In genomic region chr5:52994266-52994665, GRCh38 we compare ENCODE assay signal across 18 cellular contexts. TPM values are rescaled to one million over a fixed set of nuclear protein-coding genes. Genes with fewer than 3 reads are reported as not detected.
DNase-seq lines count a peak whose midpoint lies in the region; ATAC-seq and TF ChIP-seq lines count a peak whose summit lies in the region.
"Had no signal": no experiment of that assay in that cellular context is flagged by ENCODE, and none has a peak within 500 bp of the region (broad histone marks: within the 10 kb centered on the region; RNA-seq: fewer than 3 reads in every experiment).

No MANE protein-coding gene starts in this region.

- no peak for DNase-seq in SK-N-SH
- DNase-seq in PC-9 = no peak
- DNase-seq in foreskin fibroblast = peak; percentile 48 to 71
- no peak for DNase-seq in tibial artery
- no peak for DNase-seq in right cardiac atrium
- DNase-seq in NCI-H524 (lab: John Stamatoyannopoulos, UW) = no peak
- no peak for DNase-seq in OCI-LY7 (ENCODE audit: low spot score)
- DNase-seq: CD8-positive, alpha-beta T cell; GOT3; NCI-H1436; NCI-H2029; NCI-H2171; NCI-H446 treated with DMSO at 0.1 percent for 48 hours; NCI-H748 treated with DMSO at 0.1 percent for 48 hours had no signal

- POLR2A ChIA-PET in SK-N-SH (lab: Yijun Ruan, JAX) (no interaction called here), PC-9 (lab: Charles Lee; ENCODE audit: unreplicated experiment) (no interaction called here), OCI-LY7 (lab: Charles Lee) (no interaction called here)

- H3K9me3 ChIP-seq in SK-N-SH = no peaks in the 10 kb centered on the region
- no peaks in the 10 kb centered on the region for H3K9me3 ChIP-seq in PC-9 (ENCODE audit: insufficient read depth, low read depth)
- H3K9me3 ChIP-seq in tibial artery = no peaks in the 10 kb centered on the region
- no peaks in the 10 kb centered on the region for H3K9me3 ChIP-seq in right cardiac atrium (ENCODE audit: control insufficient read depth, low read length)
- H3K9me3 ChIP-seq in OCI-LY7 (ENCODE audit: low read length) = no peaks in the 10 kb centered on the region
- H3K9me3 ChIP-seq: BLaER1 had no signal

- H3F3A ChIP-seq in SK-N-SH (replicated peaks; ENCODE audit: insufficient read depth) (peaks cover 52% of the 10 kb centered on the region), PC-9 (ENCODE audit: insufficient read depth, low read depth) (peaks cover 23% of the 10 kb centered on the region)

- H3K27ac ChIP-seq in SK-N-SH (ENCODE audit: low read depth in 2 of 2, low read length in 1 of 2) (peak overlapping the region in 1 of 2 experiments; percentile 75; a peak in 1 of 4 replicates), PC-9 (no peak overlapping the region), tibial artery (no peak overlapping the region), right cardiac atrium (ENCODE audit: low read length) (no peak overlapping the region), OCI-LY7 (ENCODE audit: low read depth, low read length, poor library complexity, severe bottlenecking) (no peak overlapping the region)
- H3K27ac ChIP-seq: 22Rv1, BLaER1 had no signal

- H3K9ac ChIP-seq in SK-N-SH = no peak overlapping the region
- H3K9ac ChIP-seq: BLaER1 had no signal

- intact Hi-C loops in PC-9 (cut with micrococcal nuclease; ENCODE audit: unreplicated experiment) = no loop called here
- intact Hi-C loops in tibial artery (cut with DNase I; ENCODE audit: low total_unique reads) = no loop called here
- intact Hi-C loops in right cardiac atrium (cut with DNase I) = no loop called here
- intact Hi-C loops in OCI-LY7 (cut with micrococcal nuclease; ENCODE audit: unreplicated experiment) = no loop called here

- no peak for ATAC-seq in SK-N-SH treated with all-trans-retinoic acid at 6 μM for 48 hours
- no peak for ATAC-seq in right cardiac atrium
- ATAC-seq: CD8-positive, alpha-beta T cell; K562 had no signal

- H3K4me1 ChIP-seq in SK-N-SH (ENCODE audit: control insufficient read depth in 1 of 2, insufficient read depth in 2 of 2, low read depth in 1 of 2, low read length in 1 of 2) = peaks cover 2 to 27% of the 10 kb centered on the region in 2 experiments; a peak in 3 of 4 replicates
- peaks cover 58% of the 10 kb centered on the region for H3K4me1 ChIP-seq in PC-9 (replicated peaks; ENCODE audit: insufficient read depth)
- peaks cover 0 to 8% (median 5%) of the 10 kb centered on the region in 4 donors for H3K4me1 ChIP-seq in tibial artery
- H3K4me1 ChIP-seq in right cardiac atrium (ENCODE audit: control insufficient read depth, insufficient read depth, low read length) = no peaks in the 10 kb centered on the region
- H3K4me1 ChIP-seq in OCI-LY7 (ENCODE audit: insufficient read depth, low read length, poor library complexity, severe bottlenecking) = no peaks in the 10 kb centered on the region

- H3K4me2 ChIP-seq in SK-N-SH = peak overlapping the region; percentile 74
- H3K4me2 ChIP-seq in PC-9 = peak overlapping the region; percentile 86; the same call in 1 of the 2 replicates
- H3K4me2 ChIP-seq in OCI-LY7 (ENCODE audit: low read length) = no peak overlapping the region
- H3K4me2 ChIP-seq: BLaER1 had no signal

- no peak for TF ChIP-seq RAD21 in SK-N-SH (IDR thresholded peaks at IDR 0.05; ENCODE audit: low read length)

- no peak overlapping the region for H2AFZ ChIP-seq in SK-N-SH (ENCODE audit: low read depth)
- no peak overlapping the region for H2AFZ ChIP-seq in PC-9
- H2AFZ ChIP-seq in OCI-LY7 (ENCODE audit: low read length) = no peak overlapping the region

- H3K79me2 ChIP-seq in SK-N-SH (ENCODE audit: insufficient read depth) = peaks cover 100% of the 10 kb centered on the region
- peaks cover 100% of the 10 kb centered on the region for H3K79me2 ChIP-seq in PC-9 (ENCODE audit: low read depth)
- no peaks in the 10 kb centered on the region for H3K79me2 ChIP-seq in OCI-LY7 (ENCODE audit: insufficient read depth, low read depth, low read length)

- 96% methylated on average over 1 of the region's 1 CpG for WGBS in SK-N-SH (ENCODE audit: low lambda C conversion rate)
- 98% methylated on average over 1 of the region's 1 CpG for WGBS in right cardiac atrium

- TF ChIP-seq EP300 in SK-N-SH (IDR thresholded peaks at IDR 0.05; ENCODE audit: borderline replicate concordance in 1 of 2, low read depth in 1 of 2, low read length in 1 of 2) = no peak

- CTCF ChIA-PET in SK-N-SH (lab: Yijun Ruan, JAX) = interaction anchor here (0.8 to 1.1 kb wide), 2 partner anchors 9 to 101 kb away, joined by 3 read pairs; no protein-coding TSS in a partner anchor
- CTCF ChIA-PET in PC-9 (lab: Charles Lee) = no interaction called here
- CTCF ChIA-PET in OCI-LY7 (lab: Charles Lee; ENCODE audit: unreplicated experiment) = no interaction called here

- H3K36me3 ChIP-seq in SK-N-SH (replicated peaks in 1 of 2; ENCODE audit: control insufficient read depth in 1 of 2, insufficient read depth in 2 of 2, low read length in 1 of 2) = peaks cover 6 to 61% of the 10 kb centered on the region in 2 experiments
- peaks cover 48% of the 10 kb centered on the region for H3K36me3 ChIP-seq in PC-9 (ENCODE audit: low read depth)
- no peaks in the 10 kb centered on the region for H3K36me3 ChIP-seq in tibial artery
- no peaks in the 10 kb centered on the region for H3K36me3 ChIP-seq in OCI-LY7 (ENCODE audit: insufficient read depth, low read length)
- H3K36me3 ChIP-seq: BLaER1 had no signal

- BruUV-seq in PC-9 (replicated peaks; lab: Mats Ljungman, UMichigan) = no TSS peak
- BruUV-seq in OCI-LY7 (replicated peaks; lab: Mats Ljungman, UMichigan) = no TSS peak

- peak overlapping the region in 1 of 2 experiments; percentile 59; a peak in 1 of 4 replicates for H3K4me3 ChIP-seq in SK-N-SH (ENCODE audit: low read depth in 2 of 2, low read length in 1 of 2)
- no peak overlapping the region; the same call in 1 of the 2 replicates for H3K4me3 ChIP-seq in PC-9
- H3K4me3 ChIP-seq in foreskin fibroblast (ENCODE audit: low read depth in 1 of 2, low read length in 2 of 2) = no peak overlapping the region
- H3K4me3 ChIP-seq in tibial artery = no peak overlapping the region
- H3K4me3 ChIP-seq in right cardiac atrium (ENCODE audit: low read length) = no peak overlapping the region
- H3K4me3 ChIP-seq in OCI-LY7 (ENCODE audit: low read depth, low read length, poor library complexity, severe bottlenecking) = no peak overlapping the region
- H3K4me3 ChIP-seq: BLaER1, K562 had no signal

- no peaks in the 10 kb centered on the region for H3K9me2 ChIP-seq in SK-N-SH
- no peaks in the 10 kb centered on the region for H3K9me2 ChIP-seq in PC-9 (ENCODE audit: insufficient read depth)
- H3K9me2 ChIP-seq in OCI-LY7 (ENCODE audit: insufficient read depth, low read length) = no peaks in the 10 kb centered on the region

- H4K20me1 ChIP-seq in SK-N-SH (ENCODE audit: insufficient read depth) (peaks cover 19% of the 10 kb centered on the region), PC-9 (ENCODE audit: insufficient read depth) (0 out of 2 replicates have a peak, but pooled peaks cover 5% of the 10 kb centered on the region), OCI-LY7 (ENCODE audit: insufficient read depth, low read length) (no peaks in the 10 kb centered on the region)
- H4K20me1 ChIP-seq: BLaER1 had no signal

- TF ChIP-seq CTCF in SK-N-SH (IDR thresholded peaks at IDR 0.05) = no peak
- no peak for TF ChIP-seq CTCF in PC-9 (conservative IDR thresholded peaks at IDR 0.05)
- TF ChIP-seq CTCF in foreskin fibroblast (IDR thresholded peaks at IDR 0.05; ENCODE audit: low read depth, low read length) = no peak
- TF ChIP-seq CTCF in tibial artery (IDR thresholded peaks at IDR 0.05) = no peak
- no peak for TF ChIP-seq CTCF in OCI-LY7 (conservative IDR thresholded peaks at IDR 0.05; ENCODE audit: low read length)

- H3K27me3 ChIP-seq in SK-N-SH (ENCODE audit: insufficient read depth) (no peaks in the 10 kb centered on the region), PC-9 (ENCODE audit: insufficient read depth, low read depth) (no peaks in the 10 kb centered on the region), tibial artery (no peaks in the 10 kb centered on the region), right cardiac atrium (ENCODE audit: control insufficient read depth, insufficient read depth) (no peaks in the 10 kb centered on the region)

TF ChIP-seq in SK-N-SH, 30 proteins besides CTCF, POLR2A, EP300 and RAD21 (continues in another document):
- TF ChIP-seq MXI1 (IDR thresholded peaks at IDR 0.05; ENCODE audit: low read depth, low read length) (no peak), FOSL2 (IDR thresholded peaks at IDR 0.05; ENCODE audit: borderline replicate concordance, low read depth) (0 out of 2 replicates have a peak, but pooled peaks have one; percentile 28), TEAD4 (IDR thresholded peaks at IDR 0.05; ENCODE audit: borderline replicate concordance, insufficient read depth) (no peak), RXRA (IDR thresholded peaks at IDR 0.05; ENCODE audit: borderline replicate concordance, low read depth) (no peak)

TF ChIP-seq in SK-N-SH treated with all-trans-retinoic acid at 6 μM for 48 hours, 23 proteins besides CTCF, POLR2A, EP300 and RAD21:
- TF ChIP-seq ZFP30 (CRISPR knock-in tag; IDR thresholded peaks at IDR 0.05) = no peak
TF ChIP-seq in SK-N-SH treated with all-trans-retinoic acid at 6 μM for 48 hours: peak in this region for 0.

RNA-seq across cellular contexts. Expression of gene ITGA2, which starts 5.1 kb away (rescaled TPM):
- 38.2 and 52.1 TPM in 2 replicates for polyA plus RNA-seq in SK-N-SH (2012; rRNA removed)
- polyA plus RNA-seq in SK-N-SH (2012; cell fraction: cytosol; rRNA removed) = 47.1 and 52.1 TPM in 2 replicates
- 24.2 and 48.6 TPM in 2 replicates for polyA plus RNA-seq in SK-N-SH (2012; cell fraction: nucleus; rRNA removed)
- total RNA-seq in PC-9 (2021) = 24.7 and 35.8 TPM in 2 replicates
- 1 to 10 TPM; 1.3 to 5.2 (median 1.8) TPM for total RNA-seq in right cardiac atrium
- polyA plus RNA-seq in right cardiac atrium = 0.50 TPM
- not detected in 2 replicates for total RNA-seq in OCI-LY7 (2014; rRNA removed; shearing (Covaris generic))
- total RNA-seq in OCI-LY7 (2022) = 0.09 TPM in 1 of 2 replicates, not detected in the other
- total RNA-seq: CD8-positive, alpha-beta T cell had no signal

Comparison
In these comparisons a context has a peak if more than half of its experiments do, and no peak if none do; other contexts are left out.
1. DNase-seq: peak in foreskin fibroblast (2 of 2); none in SK-N-SH (single experiment), PC-9 (0 of 2), tibial artery (0 of 2), right cardiac atrium (0 of 3), NCI-H524 (0 of 2) and OCI-LY7 (single experiment).